20 cellular contexts compared by ENCODE assay signal in the genomic region with DNA sequence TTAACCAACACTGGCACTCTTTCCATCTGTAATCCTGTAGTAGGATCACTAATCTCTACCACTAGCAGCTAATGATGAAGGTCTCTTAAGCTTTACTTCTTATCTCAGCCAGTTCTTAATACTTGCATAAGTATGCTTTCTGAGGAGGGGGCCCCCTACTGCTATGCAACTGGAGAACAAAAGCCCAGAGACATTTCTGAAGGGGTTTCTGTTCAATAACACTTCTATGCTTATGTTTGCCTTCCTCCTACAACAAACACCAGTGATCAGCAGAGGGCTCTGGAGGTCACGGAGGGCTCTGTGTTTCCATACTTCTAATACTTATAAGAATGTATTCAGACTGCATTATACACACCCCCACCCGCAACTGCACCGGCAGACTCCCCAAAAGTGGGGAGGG.
"Had no signal": no experiment of that assay in that cellular context is flagged by ENCODE, and none has a peak within 500 bp of the region (broad histone marks: within the 10 kb centered on the region; RNA-seq: fewer than 3 reads in every experiment).

No MANE protein-coding gene starts in this region.

- H3K27ac Mint-ChIP-seq: activated B cell treated with CpG ODN at 0.5 μM for 24 hours; activated CD8-positive, alpha-beta T cell treated with anti-CD3 and anti-CD28 coated beads for 36 hours; activated naive CD4-positive, alpha-beta T cell treated with anti-CD3 and anti-CD28 coated beads, Interleukin-2, amount 50 U/mL, for 24 hours; natural killer cell had no signal

- H3K9me3 ChIP-seq: colonic mucosa, prostate gland, right lobe of liver, suprapubic skin, upper lobe of left lung had no signal

- H3K27me3 ChIP-seq: colonic mucosa, right lobe of liver, suprapubic skin, upper lobe of left lung had no signal

- H3K27me3 Mint-ChIP-seq: activated B cell treated with CpG ODN at 0.5 μM for 24 hours had no signal

- H3K9me3 Mint-ChIP-seq: activated B cell treated with CpG ODN at 0.5 μM for 24 hours; activated CD8-positive, alpha-beta T cell treated with anti-CD3 and anti-CD28 coated beads for 36 hours; activated naive CD4-positive, alpha-beta T cell treated with anti-CD3 and anti-CD28 coated beads, Interleukin-2, amount 50 U/mL, for 24 hours; activated T-cell treated with anti-CD3 and anti-CD28 coated beads, Interleukin-2, amount 50 U/mL, for 4 hours; natural killer cell had no signal

- H3K4me1 ChIP-seq: colonic mucosa, prostate gland, right lobe of liver, suprapubic skin, upper lobe of left lung had no signal

- H3K36me3 Mint-ChIP-seq: activated naive CD4-positive, alpha-beta T cell treated with anti-CD3 and anti-CD28 coated beads, Interleukin-2, amount 50 U/mL, for 24 hours; natural killer cell had no signal

- ATAC-seq: activated CD8-positive, alpha-beta T cell treated with anti-CD3 and anti-CD28 coated beads for 36 hours; activated T-cell treated with anti-CD3 and anti-CD28 coated beads, Interleukin-2, amount 50 U/mL, for 4 hours; natural killer cell; right lobe of liver; stimulated activated naive CD8-positive, alpha-beta T cell treated with anti-CD3 and anti-CD28 coated beads, Interleukin-15, Interleukin-2, amounts not matched to agents 100 U/mL and 50 U/mL, for 24 hours had no signal

- H3K4me1 Mint-ChIP-seq: activated B cell treated with CpG ODN at 0.5 μM for 24 hours; activated naive CD4-positive, alpha-beta T cell treated with anti-CD3 and anti-CD28 coated beads, Interleukin-2, amount 50 U/mL, for 24 hours; natural killer cell had no signal

- H3K4me3 ChIP-seq: colonic mucosa, prostate gland, right lobe of liver, smooth muscle cell, suprapubic skin, upper lobe of left lung had no signal

- H3K4me3 Mint-ChIP-seq: activated B cell treated with CpG ODN at 0.5 μM for 24 hours; activated CD8-positive, alpha-beta T cell treated with anti-CD3 and anti-CD28 coated beads for 36 hours; activated naive CD4-positive, alpha-beta T cell treated with anti-CD3 and anti-CD28 coated beads, Interleukin-2, amount 50 U/mL, for 24 hours; activated T-cell treated with anti-CD3 and anti-CD28 coated beads, Interleukin-2, amount 50 U/mL, for 4 hours; natural killer cell had no signal

- H3K36me3 ChIP-seq: colonic mucosa, prostate gland, right lobe of liver, suprapubic skin, upper lobe of left lung had no signal

- DNase-seq: activated B cell treated with CpG ODN at 0.5 μM for 24 hours; activated CD4-positive, alpha-beta T cell treated with anti-CD3 and anti-CD28 coated beads for 48 hours; activated CD8-positive, alpha-beta T cell treated with anti-CD3 and anti-CD28 coated beads for 36 hours; activated effector memory CD4-positive, alpha-beta T cell treated with anti-CD3 and anti-CD28 coated beads, Interleukin-2, amount 50 U/mL, for 16 hours; activated T-cell treated with anti-CD3 and anti-CD28 coated beads, Interleukin-2, amount 50 U/mL, for 4 hours; colonic mucosa; effector CD4-positive, alpha-beta T cell; foreskin fibroblast; hypothalamus; mesenchymal stem cell; natural killer cell; occipital lobe; right lobe of liver; stimulated activated naive CD8-positive, alpha-beta T cell treated with anti-CD3 and anti-CD28 coated beads, Interleukin-15, Interleukin-2, amounts not matched to agents 100 U/mL and 50 U/mL, for 24 hours; upper lobe of left lung had no signal

- H3K4me2 ChIP-seq: smooth muscle cell had no signal

- FAIRE-seq: TTC549 had no signal

- H3K27ac ChIP-seq: colonic mucosa, prostate gland, right lobe of liver, suprapubic skin, upper lobe of left lung had no signal
